In genomic region chr10:73340121-73340520, GRCh38 we compare ENCODE assay signal across 21 cellular contexts.
"Had no signal": no experiment of that assay in that cellular context is flagged by ENCODE, and none has a peak within 500 bp of the region (broad histone marks: within the 10 kb centered on the region; RNA-seq: fewer than 3 reads in every experiment).

No MANE protein-coding gene starts in this region.

- H3K4me1 ChIP-seq: left lung, psoas muscle, right atrium auricular region, upper lobe of left lung had no signal

- ATAC-seq: activated CD8-positive, alpha-beta memory T cell treated with anti-CD3 and anti-CD28 coated beads, Interleukin-2, amount 10 ng/mL, durations not matched to agents 7 days and 5 days; activated CD8-positive, alpha-beta T cell treated with anti-CD3 and anti-CD28 coated beads for 36 hours; left lung; naive thymus-derived CD4-positive, alpha-beta T cell had no signal

- H3K9me3 ChIP-seq: left lung, ovary, psoas muscle, right atrium auricular region, upper lobe of left lung had no signal

- H2AFZ ChIP-seq: hepatocyte had no signal

- H3K36me3 ChIP-seq: left lung, ovary, right atrium auricular region had no signal

- H3K27me3 ChIP-seq: hepatocyte, left lung, ovary, right atrium auricular region, upper lobe of left lung had no signal

- DNase-seq: activated CD4-positive, alpha-beta T cell treated with anti-CD3 and anti-CD28 coated beads, Interleukin-2, amount 10 ng/mL, durations not matched to agents 24 days and 14 days; activated CD8-positive, alpha-beta memory T cell treated with anti-CD3 and anti-CD28 coated beads, Interleukin-2, amount 10 ng/mL, durations not matched to agents 7 days and 5 days; activated CD8-positive, alpha-beta T cell treated with anti-CD3 and anti-CD28 coated beads for 36 hours; activated gamma-delta T cell treated with Interleukin-2 at 50 U/mL for 16 hours; activated T-cell treated with anti-CD3 and anti-CD28 coated beads for 4 hours; aorta; effector CD4-positive, alpha-beta T cell; glutamatergic neuron; immature natural killer cell; kidney glomerular epithelial cell; left lung; naive thymus-derived CD4-positive, alpha-beta T cell; ovary; stimulated activated CD4-positive, alpha-beta T cell treated with anti-CD3 and anti-CD28 coated beads, Interleukin-4, amount 100 ng/mL, for 24 hours; stimulated activated naive CD4-positive, alpha-beta T cell treated with Interleukin-2 at 50 U/mL for 16 hours; T-helper 2 cell had no signal

- H3K4me3 ChIP-seq: hepatocyte, left lung, lung, ovary, psoas muscle, right atrium auricular region, upper lobe of left lung had no signal

- H3K4me2 ChIP-seq: hepatocyte had no signal

- H3K27ac ChIP-seq: hepatocyte, left lung, ovary, psoas muscle, right atrium auricular region, upper lobe of left lung had no signal
